19 cellular contexts compared by ENCODE assay signal in genomic region chr22:50076646-50077624, GRCh38. TPM values are rescaled to one million over a fixed set of nuclear protein-coding genes. Genes with fewer than 3 reads are reported as not detected.
A peak's percentile ranks its signal among the peaks of the same experiment; 100 is the strongest.
DNase-seq lines count a peak whose midpoint lies in the region; ATAC-seq and TF ChIP-seq lines count a peak whose summit lies in the region.
"Had no signal": no experiment of that assay in that cellular context is flagged by ENCODE, and none has a peak within 500 bp of the region (broad histone marks: within the 10 kb centered on the region; RNA-seq: fewer than 3 reads in every experiment).

No MANE protein-coding gene starts in this region.

- TF ChIP-seq CTCF in NB4 (IDR thresholded peaks at IDR 0.05; ENCODE audit: low read depth, low read length): no peak

- intact Hi-C loops in cardiac septum (cut with DNase I) (no loop called here), left cardiac atrium (cut with DNase I) (no loop called here), aorta (cut with DNase I) (no loop called here)

- no peaks in the 10 kb centered on the region for H3K27me3 ChIP-seq in aorta (ENCODE audit: control insufficient read depth in 1 of 2, insufficient read depth in 2 of 2, low read length in 1 of 2)

- H3K4me3 ChIP-seq in NB4 (ENCODE audit: low read depth, low read length) (no peak overlapping the region), aorta (ENCODE audit: low read length in 2 of 2) (no peak overlapping the region)
- H3K4me3 ChIP-seq: HAP-1, SK-N-MC had no signal

- 80 to 81% methylated on average over 50 to 52 of the region's 52 CpGs for WGBS in aorta, 2 donors

- no peak for TF ChIP-seq POLR2A in NB4 (IDR thresholded peaks at IDR 0.05; ENCODE audit: extremely low read depth, insufficient read length)

- no peaks in the 10 kb centered on the region for H3K36me3 ChIP-seq in aorta (ENCODE audit: control insufficient read depth in 1 of 2, insufficient read depth in 2 of 2, low read length in 1 of 2)
- H3K36me3 ChIP-seq: HAP-1 had no signal

- no peak for ATAC-seq in left cardiac atrium
- no peak for ATAC-seq in aorta (ENCODE audit: low FRiP score)
- no peak for ATAC-seq in HG02884 (IDR thresholded peaks at IDR 0.05; ENCODE audit: unreplicated experiment)
- no peak for ATAC-seq in HG03039 (IDR thresholded peaks at IDR 0.05; ENCODE audit: unreplicated experiment)
- ATAC-seq: Panc1 had no signal

- H3K4me1 ChIP-seq in aorta (ENCODE audit: control insufficient read depth in 1 of 2, insufficient read depth in 2 of 2, low read length in 2 of 2): no peaks in the 10 kb centered on the region
- H3K4me1 ChIP-seq: HAP-1 had no signal

- H3K9me3 ChIP-seq in aorta (ENCODE audit: control insufficient read depth, low read length): no peaks in the 10 kb centered on the region
- H3K9me3 ChIP-seq: HAP-1 had no signal

- H3K27ac ChIP-seq in aorta (ENCODE audit: low read depth in 1 of 2, low read length in 2 of 2): no peak overlapping the region
- H3K27ac ChIP-seq: SK-N-MC had no signal

- DNase-seq in cardiac septum (ENCODE audit: low spot score) (peak; percentile 68), left cardiac atrium (no peak), NB4 (ENCODE audit: low read depth) (peak; percentile 44), mesenteric fat pad (ENCODE audit: low spot score) (peak; percentile 84), aorta (peak; percentile 24 to 70), GM19240 (ENCODE audit: insufficient read length, low spot score) (no peak)
- DNase-seq: CD4-positive, alpha-beta T cell; MV-4-11; NCI-H1436; NCI-H2029 treated with DMSO at 0.1 percent for 48 hours; NCI-H748 treated with DMSO at 0.1 percent for 48 hours had no signal

RNA-seq across cellular contexts. Expression of gene MLC1, which starts 8.3 kb away (rescaled TPM):
- 0.13 TPM for total RNA-seq in cardiac septum
- under 1 TPM; 0.29 to 0.41 TPM for total RNA-seq in left cardiac atrium
- 0.26 TPM for total RNA-seq in mesenteric fat pad
- total RNA-seq in aorta: under 1 TPM; 0.16 to 0.39 TPM
- polyA plus RNA-seq in aorta: 1 to 10 TPM in 1 of 2 donors, not detected in 1; 2.1 TPM
- total RNA-seq: NCI-H460 had no signal

RNA-seq across cellular contexts. Expression of gene MOV10L1, which starts 12.9 kb away (rescaled TPM):
- total RNA-seq in cardiac septum (0.46 TPM), left cardiac atrium (1 to 10 TPM in 1 of 2 donors, under 1 TPM in 1; 0.71 to 1.2 TPM), mesenteric fat pad (0.87 TPM), aorta (1 to 10 TPM in 1 of 2 donors, under 1 TPM in 1; 0.10 to 3.2 TPM)
- 1 to 10 TPM; 1.5 to 4.2 TPM for polyA plus RNA-seq in aorta
- total RNA-seq: A673; CD4-positive, alpha-beta T cell; HT1080 had no signal

RNA-seq across cellular contexts. Expression of gene TTLL8, which starts 18.8 kb away (rescaled TPM):
- total RNA-seq in cardiac septum (not detected), left cardiac atrium (not detected), mesenteric fat pad (not detected), aorta (not detected)
- polyA plus RNA-seq in aorta: not detected
- total RNA-seq: A673; CD4-positive, alpha-beta T cell; HT1080; NCI-H460 had no signal

Comparison
In these comparisons a context has a peak if more than half of its experiments do, and no peak if none do; other contexts are left out.
1. DNase-seq: peak in cardiac septum (single experiment), NB4 (single experiment), mesenteric fat pad (single experiment) and aorta (2 of 2); none in left cardiac atrium (single experiment) and GM19240 (single experiment).